In genomic region chr3:152109038-152109437, GRCh38 we compare ENCODE assay signal across 21 cellular contexts.
"Had no signal": no experiment of that assay in that cellular context is flagged by ENCODE, and none has a peak within 500 bp of the region (broad histone marks: within the 10 kb centered on the region; RNA-seq: fewer than 3 reads in every experiment).

No MANE protein-coding gene starts in this region.

- H3K4me3 ChIP-seq: left ventricle myocardium inferior, testis, uterus had no signal

- H3K36me3 Mint-ChIP-seq: activated naive CD4-positive, alpha-beta T cell treated with anti-CD3 and anti-CD28 coated beads, Interleukin-2, amount 50 U/mL, for 24 hours; brain; mesothelial cell of epicardium; natural killer cell had no signal

- H3K4me1 Mint-ChIP-seq: activated naive CD4-positive, alpha-beta T cell treated with anti-CD3 and anti-CD28 coated beads, Interleukin-2, amount 50 U/mL, for 24 hours; brain; mesothelial cell of epicardium had no signal

- H3K27ac Mint-ChIP-seq: activated CD8-positive, alpha-beta T cell treated with anti-CD3 and anti-CD28 coated beads, Interleukin-2, amount 10 ng/mL, durations not matched to agents 7 days and 5 days; activated naive CD4-positive, alpha-beta T cell treated with anti-CD3 and anti-CD28 coated beads, Interleukin-2, amount 50 U/mL, for 24 hours; brain; mesothelial cell of epicardium; natural killer cell; progenitor cell of endocrine pancreas had no signal

- ATAC-seq: activated CD8-positive, alpha-beta T cell treated with anti-CD3 and anti-CD28 coated beads, Interleukin-2, amount 10 ng/mL, durations not matched to agents 7 days and 5 days; foreskin keratinocyte; natural killer cell had no signal

- H3K27me3 ChIP-seq: foreskin keratinocyte, testis, uterus had no signal

- H3K27me3 Mint-ChIP-seq: activated naive CD4-positive, alpha-beta T cell treated with anti-CD3 and anti-CD28 coated beads, Interleukin-2, amount 50 U/mL, for 24 hours; progenitor cell of endocrine pancreas had no signal

- H3K4me1 ChIP-seq: foreskin keratinocyte, left ventricle myocardium inferior, testis, uterus had no signal

- H3K27ac ChIP-seq: foreskin keratinocyte, left ventricle myocardium inferior, testis, uterus, VCaP had no signal

- H3K36me3 ChIP-seq: left ventricle myocardium inferior, uterus had no signal

- DNase-seq: activated CD4-positive, alpha-beta T cell treated with anti-CD3 and anti-CD28 coated beads, Interleukin-2, amount 50 U/mL, for 1 hour; activated CD4-positive, CD25-positive, alpha-beta regulatory T cell treated with anti-CD3 and anti-CD28 coated beads, Interleukin-2, amount 50 U/mL, for 72 hours; activated CD8-positive, alpha-beta T cell treated with anti-CD3 and anti-CD28 coated beads, Interleukin-2, amount 10 ng/mL, durations not matched to agents 7 days and 5 days; activated gamma-delta T cell treated with Interleukin-2 at 50 U/mL for 16 hours; aorta; effector CD4-positive, alpha-beta T cell; foreskin keratinocyte; left ventricle myocardium inferior; natural killer cell; retina; stimulated activated CD4-positive, alpha-beta T cell treated with anti-CD3 and anti-CD28 coated beads, Interleukin-2, amount 100 ng/mL, for 48 hours; stimulated activated naive CD4-positive, alpha-beta T cell; T1000; testis; trophoblast cell; uterus had no signal

- H3K4me3 Mint-ChIP-seq: activated CD8-positive, alpha-beta T cell treated with anti-CD3 and anti-CD28 coated beads, Interleukin-2, amount 10 ng/mL, durations not matched to agents 7 days and 5 days; activated naive CD4-positive, alpha-beta T cell treated with anti-CD3 and anti-CD28 coated beads, Interleukin-2, amount 50 U/mL, for 24 hours; brain; mesothelial cell of epicardium; natural killer cell had no signal

- H3K9me3 Mint-ChIP-seq: activated naive CD4-positive, alpha-beta T cell treated with anti-CD3 and anti-CD28 coated beads, Interleukin-2, amount 50 U/mL, for 24 hours; mesothelial cell of epicardium; natural killer cell had no signal

- H3K9me3 ChIP-seq: left ventricle myocardium inferior, testis, uterus had no signal
